In the genomic region with DNA sequence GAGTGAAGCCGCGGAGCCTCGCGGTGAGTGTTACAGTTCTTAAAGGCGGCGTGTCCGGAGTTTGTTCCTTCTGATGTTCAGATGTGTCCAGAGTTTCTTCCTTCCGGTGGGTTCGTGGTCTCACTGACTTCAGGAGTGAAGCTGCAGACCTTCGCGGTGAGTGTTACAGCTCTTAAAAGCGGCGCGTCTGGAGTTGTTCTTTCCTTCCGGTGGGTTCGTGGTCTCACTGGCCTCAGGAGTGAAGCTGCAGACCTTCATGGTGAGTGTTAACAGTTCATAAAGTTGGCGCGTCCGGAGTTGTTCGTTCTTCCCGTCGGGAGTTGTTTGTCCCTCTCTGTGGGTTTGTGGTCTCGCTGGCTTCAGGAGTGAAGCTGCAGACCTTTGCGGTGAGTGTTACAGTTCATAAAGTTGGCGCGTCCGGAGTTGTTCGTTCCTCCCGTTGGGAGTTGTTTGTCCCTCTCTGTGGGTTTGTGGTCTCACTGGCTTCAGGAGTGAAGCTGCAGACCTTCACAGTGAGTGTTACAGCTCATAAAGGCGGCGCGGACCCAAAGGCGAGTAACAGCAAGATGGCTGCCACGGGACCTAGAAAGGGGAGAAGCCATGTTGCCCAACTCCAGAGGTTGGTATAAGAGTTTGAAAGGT, we compare ENCODE assay signal across 9 cellular contexts. TPM values are rescaled to one million over a fixed set of nuclear protein-coding genes. Genes with fewer than 3 reads are reported as not detected.
"Had no signal": no experiment of that assay in that cellular context is flagged by ENCODE, and none has a peak within 500 bp of the region (broad histone marks: within the 10 kb centered on the region; RNA-seq: fewer than 3 reads in every experiment).

No MANE protein-coding gene starts in this region.

RNA-seq across cellular contexts. Expression of a gene that starts 22.1 kb away (rescaled TPM):
- total RNA-seq: activated CD4-positive, alpha-beta T cell treated with anti-CD3 and anti-CD28 coated beads, Interleukin-2, amount 10 ng/mL, durations not matched to agents 24 days and 14 days; activated CD8-positive, alpha-beta memory T cell treated with anti-CD3 and anti-CD28 coated beads for 36 hours; activated CD8-positive, alpha-beta T cell treated with anti-CD3 and anti-CD28 coated beads for 36 hours; OCI-LY7; Right ventricle myocardium inferior; T-cell had no signal
- polyA plus RNA-seq: aorta had no signal

RNA-seq across cellular contexts. Expression of a gene that starts 57.8 kb away (rescaled TPM):
- total RNA-seq: activated CD4-positive, alpha-beta T cell treated with anti-CD3 and anti-CD28 coated beads, Interleukin-2, amount 10 ng/mL, durations not matched to agents 24 days and 14 days; activated CD8-positive, alpha-beta memory T cell treated with anti-CD3 and anti-CD28 coated beads for 36 hours; activated CD8-positive, alpha-beta T cell treated with anti-CD3 and anti-CD28 coated beads for 36 hours; PC-9; SK-MEL-5 had no signal
